Comparison of ENCODE assay signal across 8 cellular contexts in genomic region chr2:20443276-20443920, GRCh38. TPM values are rescaled to one million over a fixed set of nuclear protein-coding genes. Genes with fewer than 3 reads are reported as not detected.
DNase-seq lines count a peak whose midpoint lies in the region; ATAC-seq and TF ChIP-seq lines count a peak whose summit lies in the region.

No MANE protein-coding gene starts in this region.

- no peak overlapping the region for H3K27ac Mint-ChIP-seq in activated T-helper 2 cell treated with anti-CD3 and anti-CD28 coated beads, Interferon-gamma antibody, Interleukin-2, Interleukin-4, amounts not matched to agents 10 μg/mL and 5 μg/mL and 100 μg/mL, durations not matched to agents 14 hours and 24 hours and 36 hours

- no peak overlapping the region for H4K5ac ChIP-seq in IMR-90 (ENCODE audit: low read depth, low read length)

- in situ Hi-C loops in IMR-90 (cut with MboI; ENCODE audit: low sequenced_read_pairs) = loop anchor here (5.0 kb wide), 1 partner anchor 189 kb away; no protein-coding TSS in a partner anchor

- no peaks in the 10 kb centered on the region for H3K27me3 ChIP-seq in IMR-90 (ENCODE audit: control insufficient read depth, insufficient read depth, low read length)
- no peaks in the 10 kb centered on the region for H3K27me3 ChIP-seq in SJCRH30

- WGBS in IMR-90 (ENCODE audit: extremely low coverage in 2 of 2, insufficient read length in 1 of 2), 2 experiments = 100% methylated on average over 2 of the region's 6 CpGs; no CpG with 5 or more reads in 1 of the 2 experiments

- H2BK20ac ChIP-seq in IMR-90 (ENCODE audit: low read depth, low read length) = no peak overlapping the region

- no peak for ATAC-seq in IMR-90 (ENCODE audit: low read depth)
- no peak for ATAC-seq in GM18868 (IDR thresholded peaks at IDR 0.05; ENCODE audit: unreplicated experiment)

- peaks cover 10% of the 10 kb centered on the region for H3K36me3 Mint-ChIP-seq in activated T-helper 2 cell treated with anti-CD3 and anti-CD28 coated beads, Interferon-gamma antibody, Interleukin-2, Interleukin-4, amounts not matched to agents 10 μg/mL and 5 μg/mL and 100 μg/mL, durations not matched to agents 14 hours and 24 hours and 36 hours (ENCODE audit: low read depth)

- no peak overlapping the region for H2AK9ac ChIP-seq in IMR-90 (replicated peaks; ENCODE audit: low read depth, low read length, poor library complexity)

- H3K9me3 Mint-ChIP-seq in activated T-helper 2 cell treated with anti-CD3 and anti-CD28 coated beads, Interferon-gamma antibody, Interleukin-2, Interleukin-4, amounts not matched to agents 10 μg/mL and 5 μg/mL and 100 μg/mL, durations not matched to agents 14 hours and 24 hours and 36 hours = no peaks in the 10 kb centered on the region

- H2BK120ac ChIP-seq in IMR-90 (ENCODE audit: low read depth, low read length) = no peak overlapping the region

- POLR2A ChIA-PET in IMR-90 (lab: Charles Lee; ENCODE audit: unreplicated experiment) = no interaction called here

- no peak overlapping the region for H4K91ac ChIP-seq in IMR-90 (ENCODE audit: insufficient read depth, low read depth, low read length)

- H2AFZ ChIP-seq in IMR-90 (replicated peaks; ENCODE audit: low read length, poor library complexity) = no peak overlapping the region

- H3K27ac ChIP-seq in IMR-90 (ENCODE audit: insufficient read depth, low read length) (no peak overlapping the region), SJCRH30 (peak overlapping the region; percentile 0; the same call in 1 of the 2 replicates)

- H3K9me3 ChIP-seq in IMR-90 (ENCODE audit: control insufficient read depth, insufficient read depth, low read length) (no peaks in the 10 kb centered on the region), SJCRH30 (replicated peaks) (no peaks in the 10 kb centered on the region)

- H4K8ac ChIP-seq in IMR-90 (ENCODE audit: low read depth in 2 of 2, low read length in 2 of 2) = no peak overlapping the region

- H3K4me3 Mint-ChIP-seq in activated T-helper 2 cell treated with anti-CD3 and anti-CD28 coated beads, Interferon-gamma antibody, Interleukin-2, Interleukin-4, amounts not matched to agents 10 μg/mL and 5 μg/mL and 100 μg/mL, durations not matched to agents 14 hours and 24 hours and 36 hours (ENCODE audit: low read depth) = no peak overlapping the region

- H3K4me1 Mint-ChIP-seq in activated T-helper 2 cell treated with anti-CD3 and anti-CD28 coated beads, Interferon-gamma antibody, Interleukin-2, Interleukin-4, amounts not matched to agents 10 μg/mL and 5 μg/mL and 100 μg/mL, durations not matched to agents 14 hours and 24 hours and 36 hours (ENCODE audit: low read depth) = peaks cover 7% of the 10 kb centered on the region

- H3K56ac ChIP-seq in IMR-90 (ENCODE audit: extremely low read depth, insufficient read depth, low read length) = no peak overlapping the region

- H3K23ac ChIP-seq in IMR-90 (ENCODE audit: low read depth, low read length) = no peak overlapping the region

- peaks cover 5% of the 10 kb centered on the region; the same call in 1 of the 2 replicates for H3K9me1 ChIP-seq in IMR-90 (ENCODE audit: insufficient read depth, low read length)

- peaks cover 5% of the 10 kb centered on the region; the same call in 1 of the 2 replicates for H3K36me3 ChIP-seq in IMR-90 (ENCODE audit: control insufficient read depth, insufficient read depth, low read length)
- H3K36me3 ChIP-seq in SJCRH30 = peaks cover 7% of the 10 kb centered on the region

- dilution Hi-C loops in IMR-90 (cut with HindIII; ENCODE audit: low sequenced_read_pairs, unreplicated experiment) = no loop called here

- H3K14ac ChIP-seq in IMR-90 (replicated peaks; ENCODE audit: low read depth, low read length) = no peak overlapping the region

- TF ChIP-seq RAD21 in IMR-90 (IDR thresholded peaks at IDR 0.05; ENCODE audit: low read length) = peak; percentile 73

- H3K4me3 ChIP-seq in IMR-90 (ENCODE audit: insufficient read depth, low read depth, low read length) (no peak overlapping the region), SJCRH30 (no peak overlapping the region), foreskin fibroblast (ENCODE audit: low read depth in 1 of 2, low read length in 2 of 2) (no peak overlapping the region), retinal pigment epithelial cell (ENCODE audit: low read length) (no peak overlapping the region)

- CTCF ChIA-PET in IMR-90 (lab: Yijun Ruan, JAX) = interaction anchor here (1.9 to 3.1 kb wide), 3 partner anchors 32 to 192 kb away, joined by 5 to 17 read pairs (median 13); no protein-coding TSS in a partner anchor

- H3K9ac ChIP-seq in IMR-90 (ENCODE audit: low read depth, low read length) = 0 out of 2 replicates have a peak overlapping the region, but pooled peaks have one; percentile 21

- H2AK5ac ChIP-seq in IMR-90 (ENCODE audit: low read depth, low read length) = 0 out of 2 replicates have a peak overlapping the region, but pooled peaks have one; percentile 8

- no peak overlapping the region for H3K4me2 ChIP-seq in IMR-90 (ENCODE audit: low read depth, low read length)

- H3K27me3 Mint-ChIP-seq in activated T-helper 2 cell treated with anti-CD3 and anti-CD28 coated beads, Interferon-gamma antibody, Interleukin-2, Interleukin-4, amounts not matched to agents 10 μg/mL and 5 μg/mL and 100 μg/mL, durations not matched to agents 14 hours and 24 hours and 36 hours (ENCODE audit: low read depth) = peaks cover 50% of the 10 kb centered on the region

- peaks cover 14% of the 10 kb centered on the region for H4K20me1 ChIP-seq in IMR-90 (ENCODE audit: insufficient read depth, low read length)

- peak; percentile 67 for TF ChIP-seq CTCF in IMR-90 (conservative IDR thresholded peaks at IDR 0.05; ENCODE audit: low read depth, low read length)
- TF ChIP-seq CTCF in foreskin fibroblast (IDR thresholded peaks at IDR 0.05; ENCODE audit: low read depth, low read length) = peak; percentile 27
- TF ChIP-seq CTCF in retinal pigment epithelial cell (conservative IDR thresholded peaks at IDR 0.05; ENCODE audit: low read depth, low read length) = peak; percentile 46

- no peak overlapping the region for H2BK5ac ChIP-seq in IMR-90 (ENCODE audit: low read depth, low read length, poor library complexity, severe bottlenecking)

- BruUV-seq in IMR-90 (replicated peaks; lab: Mats Ljungman, UMichigan) = no TSS peak

- H3K18ac ChIP-seq in IMR-90 (ENCODE audit: low read depth, low read length) = no peak overlapping the region

- H3K4ac ChIP-seq in IMR-90 (ENCODE audit: low read depth, low read length) = no peak overlapping the region

- H3K4me1 ChIP-seq in IMR-90 (ENCODE audit: control insufficient read depth, insufficient read depth, low read length) (peaks cover 7% of the 10 kb centered on the region), SJCRH30 (peaks cover 25% of the 10 kb centered on the region)

- no peak overlapping the region; the same call in 2 of the 3 replicates for H2BK15ac ChIP-seq in IMR-90 (ENCODE audit: low read depth, low read length)

- TF ChIP-seq POLR2A in IMR-90 (IDR thresholded peaks at IDR 0.05; ENCODE audit: low read depth, low read length) = no peak

- DNase-seq in DMS53 (lab: John Stamatoyannopoulos, UW) (peak; percentile 88), IMR-90 (peak; percentile 57), SJCRH30 (peak; percentile 79 to 89), foreskin fibroblast (peak in 1 of 2 donors; percentile 66), retinal pigment epithelial cell (ENCODE audit: low read depth) (no peak)
- no peak for DNase-seq in activated T-helper 2 cell treated with anti-CD3 and anti-CD28 coated beads, Interferon-gamma antibody, Interleukin-2, Interleukin-4, amounts not matched to agents 10 μg/mL and 5 μg/mL and 100 μg/mL, durations not matched to agents 14 hours and 24 hours and 36 hours (ENCODE audit: low spot score)
- no peak for DNase-seq in stimulated activated CD4-positive, alpha-beta T cell treated with anti-CD3 and anti-CD28 coated beads, Interleukin-12 subunit alpha, Interleukin-12 subunit beta, amount 100 ng/mL, for 4 hours

- intact Hi-C loops in IMR-90 (cut with micrococcal nuclease) = loop anchor here (1.0 kb wide), 2 partner anchors 32 to 192 kb away; no protein-coding TSS in a partner anchor
- intact Hi-C loops in activated T-helper 2 cell treated with anti-CD3 and anti-CD28 coated beads, Interferon-gamma antibody, Interleukin-2, Interleukin-4, amounts not matched to agents 10 μg/mL and 5 μg/mL and 100 μg/mL, durations not matched to agents 14 hours and 24 hours and 36 hours (cut with micrococcal nuclease) = loop anchor here (1.0 kb wide), 1 partner anchor 199 kb away; no protein-coding TSS in a partner anchor

- H3K79me1 ChIP-seq in IMR-90 (ENCODE audit: low read depth in 1 of 2, low read length in 2 of 2) = peaks cover 0 to 14% of the 10 kb centered on the region in 2 experiments; a peak in 2 of 4 replicates

TF ChIP-seq in IMR-90, 13 proteins besides CTCF, POLR2A, EP300 and RAD21:
- TF ChIP-seq SMC3 (IDR thresholded peaks at IDR 0.05; ENCODE audit: low read depth, low read length) (peak; percentile 75), FOS (IDR thresholded peaks at IDR 0.05; ENCODE audit: low read depth, low read length) (no peak)

RNA-seq across cellular contexts. Expression of gene RHOB, which starts 3.5 kb away (rescaled TPM):
- total RNA-seq in IMR-90 (2012; rRNA removed) = 112 and 151 TPM in 2 replicates
- 149 and 201 TPM in 2 replicates for polyA plus RNA-seq in IMR-90 (2012; rRNA removed)
- polyA plus RNA-seq in IMR-90 (2012; cell fraction: cytosol; rRNA removed) = 238 and 364 TPM in 2 replicates
- polyA plus RNA-seq in IMR-90 (2012; cell fraction: nucleus; rRNA removed; ENCODE audit: low replicate concordance) = 195 and 365 TPM in 2 replicates
- total RNA-seq in SJCRH30 (2014; rRNA removed; shearing (Covaris generic)) = 138 and 146 TPM in 2 replicates
- total RNA-seq in activated T-helper 2 cell treated with anti-CD3 and anti-CD28 coated beads, Interferon-gamma antibody, Interleukin-2, Interleukin-4, amounts not matched to agents 10 μg/mL and 5 μg/mL and 100 μg/mL, durations not matched to agents 14 hours and 24 hours and 36 hours = 119 and 123 TPM in 2 replicates

Comparison
In these comparisons a context has a peak if more than half of its experiments do, and no peak if none do; other contexts are left out.
1. DNase-seq: peak in DMS53 (single experiment), IMR-90 (single experiment) and SJCRH30 (2 of 2); none in retinal pigment epithelial cell (single experiment), activated T-helper 2 cell treated with anti-CD3 and anti-CD28 coated beads, Interferon-gamma antibody, Interleukin-2, Interleukin-4, amounts not matched to agents 10 μg/mL and 5 μg/mL and 100 μg/mL, durations not matched to agents 14 hours and 24 hours and 36 hours (single experiment) and stimulated activated CD4-positive, alpha-beta T cell treated with anti-CD3 and anti-CD28 coated beads, Interleukin-12 subunit alpha, Interleukin-12 subunit beta, amount 100 ng/mL, for 4 hours (single experiment).
2. Peak in every context shown above with its lines, with median percentiles within 50 percentile points of each other: CTCF ChIP-seq.